Comparison of ENCODE assay signal across 21 cellular contexts in genomic region chr7:31017036-31017747, GRCh38. TPM values are rescaled to one million over a fixed set of nuclear protein-coding genes. Genes with fewer than 3 reads are reported as not detected.
"Had no signal": no experiment of that assay in that cellular context is flagged by ENCODE, and none has a peak within 500 bp of the region (broad histone marks: within the 10 kb centered on the region; RNA-seq: fewer than 3 reads in every experiment).

No MANE protein-coding gene starts in this region.

- H3K79me2 ChIP-seq: parathyroid adenoma had no signal

- H3K4me3 ChIP-seq: breast epithelium, dorsolateral prefrontal cortex, gastroesophageal sphincter, heart right ventricle, testis, upper lobe of left lung had no signal

- DNase-seq: activated CD8-positive, alpha-beta memory T cell treated with anti-CD3 and anti-CD28 coated beads for 24 hours; activated naive CD4-positive, alpha-beta T cell; activated naive CD8-positive, alpha-beta T cell treated with anti-CD3 and anti-CD28 coated beads, Interleukin-2, amount 50 U/mL, for 24 hours; dorsolateral prefrontal cortex; erythroblast; heart right ventricle; mammary epithelial cell; retina; small intestine; stimulated activated naive CD8-positive, alpha-beta T cell treated with anti-CD3 and anti-CD28 coated beads, Interleukin-15, amount 100 ng/mL, for 72 hours; T-helper 1 cell; testis; upper lobe of left lung had no signal

- H3K4me1 ChIP-seq: breast epithelium, parathyroid adenoma, testis, upper lobe of left lung had no signal

- H3K4me3 Mint-ChIP-seq: activated naive CD8-positive, alpha-beta T cell treated with anti-CD3 and anti-CD28 coated beads, Interleukin-2, amount 50 U/mL, for 24 hours; activated T-helper 1 cell treated with anti-CD3 and anti-CD28 coated beads, Interleukin-12 subunit alpha, Interleukin-12 subunit beta, Interleukin-2, Interleukin-4 antibody, amounts not matched to agents 30 ng/mL and 10 ng/mL and 1 ng/mL, durations not matched to agents 14 hours and 24 hours and 36 hours; neural crest cell; stimulated activated naive CD8-positive, alpha-beta T cell treated with anti-CD3 and anti-CD28 coated beads, Interleukin-15, amount 100 ng/mL, for 72 hours had no signal

- H2AFZ ChIP-seq: parathyroid adenoma had no signal

- H3K27ac Mint-ChIP-seq: activated naive CD8-positive, alpha-beta T cell treated with anti-CD3 and anti-CD28 coated beads, Interleukin-2, amount 50 U/mL, for 24 hours; activated T-helper 1 cell treated with anti-CD3 and anti-CD28 coated beads, Interleukin-12 subunit alpha, Interleukin-12 subunit beta, Interleukin-2, Interleukin-4 antibody, amounts not matched to agents 30 ng/mL and 10 ng/mL and 1 ng/mL, durations not matched to agents 14 hours and 24 hours and 36 hours had no signal

- ATAC-seq: activated naive CD8-positive, alpha-beta T cell treated with anti-CD3 and anti-CD28 coated beads, Interleukin-2, amount 50 U/mL, for 24 hours; gastroesophageal sphincter; left lobe of liver; SK-N-SH treated with all-trans-retinoic acid at 6 μM for 48 hours; stimulated activated naive CD8-positive, alpha-beta T cell treated with anti-CD3 and anti-CD28 coated beads, Interleukin-15, amount 100 ng/mL, for 72 hours had no signal

- H3K9me3 Mint-ChIP-seq: activated naive CD8-positive, alpha-beta T cell treated with anti-CD3 and anti-CD28 coated beads, Interleukin-2, amount 50 U/mL, for 24 hours; activated T-helper 1 cell treated with anti-CD3 and anti-CD28 coated beads, Interleukin-12 subunit alpha, Interleukin-12 subunit beta, Interleukin-2, Interleukin-4 antibody, amounts not matched to agents 30 ng/mL and 10 ng/mL and 1 ng/mL, durations not matched to agents 14 hours and 24 hours and 36 hours; stimulated activated naive CD8-positive, alpha-beta T cell treated with anti-CD3 and anti-CD28 coated beads, Interleukin-15, amount 100 ng/mL, for 72 hours had no signal

- H3K27ac ChIP-seq: gastroesophageal sphincter, heart right ventricle, parathyroid adenoma, testis, upper lobe of left lung had no signal

- H3K36me3 ChIP-seq: breast epithelium, gastroesophageal sphincter, heart right ventricle, upper lobe of left lung had no signal

- H3K27me3 ChIP-seq: breast epithelium, testis, upper lobe of left lung had no signal

- H3K4me1 Mint-ChIP-seq: neural crest cell had no signal

RNA-seq across cellular contexts. Expression of gene ADCYAP1R1, which starts 34.9 kb away (rescaled TPM):
- total RNA-seq: activated T-helper 1 cell treated with anti-CD3 and anti-CD28 coated beads, Interleukin-12 subunit alpha, Interleukin-12 subunit beta, Interleukin-2, Interleukin-4 antibody, amounts not matched to agents 30 ng/mL and 10 ng/mL and 1 ng/mL, durations not matched to agents 14 hours and 24 hours and 36 hours; mammary epithelial cell had no signal
- polyA plus RNA-seq: aorta, mammary epithelial cell had no signal

RNA-seq across cellular contexts. Expression of gene GHRHR, which starts 53.4 kb away (rescaled TPM):
- total RNA-seq: activated T-helper 1 cell treated with anti-CD3 and anti-CD28 coated beads, Interleukin-12 subunit alpha, Interleukin-12 subunit beta, Interleukin-2, Interleukin-4 antibody, amounts not matched to agents 30 ng/mL and 10 ng/mL and 1 ng/mL, durations not matched to agents 14 hours and 24 hours and 36 hours; breast epithelium; gastroesophageal sphincter; heart right ventricle; mammary epithelial cell; neural crest cell had no signal
- polyA plus RNA-seq: heart right ventricle, mammary epithelial cell had no signal
